Comparison of ENCODE assay signal across 19 cellular contexts in genomic region chr2:146826388-146826787, GRCh38.
DNase-seq lines count a peak whose midpoint lies in the region; ATAC-seq, FAIRE-seq and TF ChIP-seq lines count a peak whose summit lies in the region.
"Had no signal": no experiment of that assay in that cellular context is flagged by ENCODE, and none has a peak within 500 bp of the region (broad histone marks: within the 10 kb centered on the region; RNA-seq: fewer than 3 reads in every experiment).

No MANE protein-coding gene starts in this region.

- no peak for FAIRE-seq in endothelial cell of umbilical vein (lab: Jason Lieb, UNC)
- FAIRE-seq: A549, H54 had no signal

- no peak overlapping the region for H3K18ac ChIP-seq in mesendoderm (ENCODE audit: low read length)

- H2AK5ac ChIP-seq in mesendoderm (ENCODE audit: low read length) = no peak overlapping the region

- intact Hi-C loops in endothelial cell of umbilical vein (cut with micrococcal nuclease) = no loop called here

- TF ChIP-seq CTCF in endothelial cell of umbilical vein (IDR thresholded peaks at IDR 0.05; ENCODE audit: extremely low read depth in 1 of 2, insufficient read depth in 1 of 2, low read depth in 1 of 2, low read length in 2 of 2) = no peak

- H3K9ac ChIP-seq in endothelial cell of umbilical vein (replicated peaks; ENCODE audit: extremely low read depth, insufficient read depth, low read length) (no peak overlapping the region), mesendoderm (ENCODE audit: low read length) (no peak overlapping the region)

- H2BK15ac ChIP-seq in mesendoderm (replicated peaks; ENCODE audit: low read depth) = no peak overlapping the region

- H3K9me3 ChIP-seq in endothelial cell of umbilical vein (replicated peaks; ENCODE audit: control insufficient read depth, insufficient read depth, low read length) = no peaks in the 10 kb centered on the region
- H3K9me3 ChIP-seq: A549, Caco-2 had no signal

- no peaks in the 10 kb centered on the region for H3K27me3 ChIP-seq in endothelial cell of umbilical vein (ENCODE audit: control insufficient read depth in 2 of 2, insufficient read depth in 2 of 2, low read length in 2 of 2)
- H3K27me3 ChIP-seq in mesendoderm (ENCODE audit: insufficient read depth, low read length, poor library complexity) = no peaks in the 10 kb centered on the region

- CTCF ChIA-PET in endothelial cell of umbilical vein (lab: Charles Lee) = interaction anchor here (1.1 kb wide), 1 partner anchor 93 kb away, joined by 4 read pairs; no protein-coding TSS in a partner anchor

- H3K79me2 ChIP-seq in endothelial cell of umbilical vein (ENCODE audit: control insufficient read depth, insufficient read depth, low read length) (no peaks in the 10 kb centered on the region), mesendoderm (ENCODE audit: control insufficient read depth, insufficient read depth, low read length) (no peaks in the 10 kb centered on the region)

- DNase-seq in D341Med (ENCODE audit: low spot score) (peak; percentile 31), NCI-H82 treated with DMSO at 0.1 percent for 48 hours (lab: John Stamatoyannopoulos, UW; ENCODE audit: unreplicated experiment) (peak; percentile 99), endothelial cell of umbilical vein (ENCODE audit: low read depth, low spot score) (no peak), mesendoderm (peak; percentile 53), erythroblast (lab: John Stamatoyannopoulos, UW) (no peak)
- no peak for DNase-seq in activated CD4-positive, alpha-beta T cell treated with anti-CD3 and anti-CD28 coated beads, Interleukin-2, amount 50 U/mL, for 48 hours
- DNase-seq: AML-193; Caco-2; CD4-positive, alpha-beta T cell; DMS79 treated with DMSO at 0.1 percent for 48 hours; GF-D8; HFFc6 had no signal

- dilution Hi-C loops in endothelial cell of umbilical vein (cut with MboI; ENCODE audit: extremely low pct_ligation_motif_present, low sequenced_read_pairs) = no loop called here

- H3K4me1 ChIP-seq in endothelial cell of umbilical vein (ENCODE audit: control insufficient read depth, extremely low read depth, insufficient read depth, low read length) (peaks cover 16% of the 10 kb centered on the region), mesendoderm (ENCODE audit: control insufficient read depth, low read depth, low read length) (no peaks in the 10 kb centered on the region)
- H3K4me1 ChIP-seq: A549, Caco-2 had no signal

- H4K8ac ChIP-seq in mesendoderm (ENCODE audit: low read depth, low read length) = no peak overlapping the region

- H3K4me2 ChIP-seq in endothelial cell of umbilical vein (ENCODE audit: insufficient read depth, low read length) (no peak overlapping the region), mesendoderm (ENCODE audit: low read length) (no peak overlapping the region)
- H3K4me2 ChIP-seq: A549 had no signal

- no peaks in the 10 kb centered on the region for H3K9me1 ChIP-seq in endothelial cell of umbilical vein (replicated peaks; ENCODE audit: control insufficient read depth, extremely low read depth, insufficient read depth, low read length)

- TF ChIP-seq POLR2A in endothelial cell of umbilical vein (IDR thresholded peaks at IDR 0.05; ENCODE audit: low read depth, low read length) (no peak), erythroblast (IDR thresholded peaks at IDR 0.05; ENCODE audit: low read length) (no peak)

- no peak overlapping the region for H3K56ac ChIP-seq in mesendoderm (ENCODE audit: low read length)

- H3K23ac ChIP-seq in mesendoderm (ENCODE audit: low read length) = no peak overlapping the region

- no peaks in the 10 kb centered on the region for H4K20me1 ChIP-seq in endothelial cell of umbilical vein (replicated peaks; ENCODE audit: control insufficient read depth, extremely low read depth, insufficient read depth, low read length)

- H3K27ac ChIP-seq in endothelial cell of umbilical vein (ENCODE audit: insufficient read depth, low read depth, low read length) (no peak overlapping the region), mesendoderm (ENCODE audit: low read depth, low read length) (no peak overlapping the region)
- H3K27ac ChIP-seq: 22Rv1, A549, C4-2B had no signal

- no peak overlapping the region for H2BK5ac ChIP-seq in mesendoderm (ENCODE audit: low read length)

- no TSS peak for BruUV-seq in endothelial cell of umbilical vein (replicated peaks; lab: Mats Ljungman, UMichigan)

- no peak overlapping the region for H4K5ac ChIP-seq in mesendoderm (ENCODE audit: low read length)

- H3K36me3 ChIP-seq in endothelial cell of umbilical vein (ENCODE audit: control insufficient read depth in 2 of 2, extremely low read depth in 1 of 2, insufficient read depth in 2 of 2, low read length in 2 of 2) (no peaks in the 10 kb centered on the region), mesendoderm (ENCODE audit: control insufficient read depth, insufficient read depth, low read length) (no peaks in the 10 kb centered on the region)

- no peak overlapping the region for H3K4ac ChIP-seq in mesendoderm (ENCODE audit: low read depth, low read length)

- no peak for ATAC-seq in HG03045 (IDR thresholded peaks at IDR 0.05; ENCODE audit: unreplicated experiment)
- ATAC-seq in GM21619 (IDR thresholded peaks at IDR 0.05; ENCODE audit: unreplicated experiment) = no peak
- ATAC-seq: A549, HCT116 had no signal

- H2BK120ac ChIP-seq in mesendoderm (ENCODE audit: low read depth, low read length) = no peak overlapping the region

- H2AFZ ChIP-seq in endothelial cell of umbilical vein (ENCODE audit: low read depth, low read length) = peak overlapping the region; percentile 38

- no peaks in the 10 kb centered on the region for H3K79me1 ChIP-seq in mesendoderm (ENCODE audit: low read length)

- H3K4me3 ChIP-seq in endothelial cell of umbilical vein (replicated peaks in 1 of 3; ENCODE audit: insufficient read depth in 1 of 3, low read depth in 1 of 3, low read length in 3 of 3) (no peak overlapping the region), mesendoderm (ENCODE audit: low read length) (no peak overlapping the region)
- H3K4me3 ChIP-seq: A549 had no signal

- POLR2A ChIA-PET in endothelial cell of umbilical vein (lab: Charles Lee) = no interaction called here

TF ChIP-seq in endothelial cell of umbilical vein, 7 proteins besides CTCF, POLR2A, EP300 and RAD21:
- TF ChIP-seq FOS (IDR thresholded peaks at IDR 0.05; ENCODE audit: borderline replicate concordance, insufficient read depth, low read length) = no peak
- no peak for TF ChIP-seq POLR2AphosphoS5 (IDR thresholded peaks at IDR 0.05; ENCODE audit: insufficient read depth, low read depth, low read length)
- TF ChIP-seq JUN (IDR thresholded peaks at IDR 0.05; ENCODE audit: borderline replicate concordance, insufficient read depth, insufficient read length, low read depth) = no peak
- no peak for TF ChIP-seq GATA2 (IDR thresholded peaks at IDR 0.05; ENCODE audit: insufficient read depth, insufficient read length, low read depth, low read length)

Comparison
In these comparisons a context has a peak if more than half of its experiments do, and no peak if none do; other contexts are left out.
1. DNase-seq: peak in D341Med (single experiment), NCI-H82 treated with DMSO at 0.1 percent for 48 hours (single experiment) and mesendoderm (single experiment); none in endothelial cell of umbilical vein (single experiment), erythroblast (0 of 2) and activated CD4-positive, alpha-beta T cell treated with anti-CD3 and anti-CD28 coated beads, Interleukin-2, amount 50 U/mL, for 48 hours (0 of 2).